Comparison of ENCODE assay signal across 2 cellular contexts in the genomic region with DNA sequence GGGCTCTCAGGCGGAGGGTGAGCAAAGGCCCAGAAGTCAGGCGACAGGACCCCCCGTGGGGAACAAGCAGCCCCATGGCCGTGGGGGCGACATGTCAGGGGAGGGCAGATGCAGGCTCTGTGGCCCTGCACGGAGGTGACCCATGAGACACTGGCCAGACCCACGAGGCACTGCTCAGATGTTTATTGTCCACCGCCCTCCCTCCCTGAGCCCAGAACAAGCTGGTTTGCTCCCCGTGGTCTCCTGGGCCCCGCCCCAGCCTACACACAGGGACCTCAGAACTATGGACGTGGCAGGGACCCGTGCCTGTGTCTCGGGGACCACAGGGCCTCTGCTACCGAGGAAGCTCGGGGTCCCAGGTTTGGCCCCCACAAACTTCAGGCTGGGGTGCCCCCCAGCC.
TF ChIP-seq lines count a peak whose summit lies in the region.

No MANE protein-coding gene starts in this region.

TF ChIP-seq in HepG2, 621 proteins besides CTCF, POLR2A, EP300 and RAD21:
- TF ChIP-seq POGZ (CRISPR knock-in tag; IDR thresholded peaks at IDR 0.05) (no peak), ZFP36L1 (CRISPR knock-in tag; IDR thresholded peaks at IDR 0.05) (no peak), TRIM24 (CRISPR knock-in tag; IDR thresholded peaks at IDR 0.05) (no peak), KLF6 (CRISPR knock-in tag; IDR thresholded peaks at IDR 0.05) (no peak), PCBP1 (IDR thresholded peaks at IDR 0.05; ENCODE audit: borderline replicate concordance, low read depth, low read length) (0 out of 2 replicates have a peak, but pooled peaks have one; percentile 21), SNAPC5 (CRISPR knock-in tag; IDR thresholded peaks at IDR 0.05; ENCODE audit: borderline replicate concordance) (no peak), SMAD9 (CRISPR knock-in tag; IDR thresholded peaks at IDR 0.05) (no peak), KAT8 (CRISPR knock-in tag; IDR thresholded peaks at IDR 0.05) (no peak), DR1 (CRISPR knock-in tag; IDR thresholded peaks at IDR 0.05) (no peak), ZBTB34 (CRISPR knock-in tag; IDR thresholded peaks at IDR 0.05) (no peak), HNRNPH1 (optimal IDR thresholded peaks at IDR 0.05; ENCODE audit: low read depth, low read length) (no peak), ZNF343 (CRISPR knock-in tag; IDR thresholded peaks at IDR 0.05) (0 out of 2 replicates have a peak, but pooled peaks have one; percentile 52), ELF3 (CRISPR knock-in tag; IDR thresholded peaks at IDR 0.05) (no peak), ZKSCAN5 (CRISPR knock-in tag; IDR thresholded peaks at IDR 0.05) (peak; percentile 6; the same call in 1 of the 2 replicates), NCOA1 (CRISPR knock-in tag; IDR thresholded peaks at IDR 0.05) (no peak), GRHL1 (CRISPR knock-in tag; conservative IDR thresholded peaks at IDR 0.05) (no peak)
- TF ChIP-seq, protein P1, sequence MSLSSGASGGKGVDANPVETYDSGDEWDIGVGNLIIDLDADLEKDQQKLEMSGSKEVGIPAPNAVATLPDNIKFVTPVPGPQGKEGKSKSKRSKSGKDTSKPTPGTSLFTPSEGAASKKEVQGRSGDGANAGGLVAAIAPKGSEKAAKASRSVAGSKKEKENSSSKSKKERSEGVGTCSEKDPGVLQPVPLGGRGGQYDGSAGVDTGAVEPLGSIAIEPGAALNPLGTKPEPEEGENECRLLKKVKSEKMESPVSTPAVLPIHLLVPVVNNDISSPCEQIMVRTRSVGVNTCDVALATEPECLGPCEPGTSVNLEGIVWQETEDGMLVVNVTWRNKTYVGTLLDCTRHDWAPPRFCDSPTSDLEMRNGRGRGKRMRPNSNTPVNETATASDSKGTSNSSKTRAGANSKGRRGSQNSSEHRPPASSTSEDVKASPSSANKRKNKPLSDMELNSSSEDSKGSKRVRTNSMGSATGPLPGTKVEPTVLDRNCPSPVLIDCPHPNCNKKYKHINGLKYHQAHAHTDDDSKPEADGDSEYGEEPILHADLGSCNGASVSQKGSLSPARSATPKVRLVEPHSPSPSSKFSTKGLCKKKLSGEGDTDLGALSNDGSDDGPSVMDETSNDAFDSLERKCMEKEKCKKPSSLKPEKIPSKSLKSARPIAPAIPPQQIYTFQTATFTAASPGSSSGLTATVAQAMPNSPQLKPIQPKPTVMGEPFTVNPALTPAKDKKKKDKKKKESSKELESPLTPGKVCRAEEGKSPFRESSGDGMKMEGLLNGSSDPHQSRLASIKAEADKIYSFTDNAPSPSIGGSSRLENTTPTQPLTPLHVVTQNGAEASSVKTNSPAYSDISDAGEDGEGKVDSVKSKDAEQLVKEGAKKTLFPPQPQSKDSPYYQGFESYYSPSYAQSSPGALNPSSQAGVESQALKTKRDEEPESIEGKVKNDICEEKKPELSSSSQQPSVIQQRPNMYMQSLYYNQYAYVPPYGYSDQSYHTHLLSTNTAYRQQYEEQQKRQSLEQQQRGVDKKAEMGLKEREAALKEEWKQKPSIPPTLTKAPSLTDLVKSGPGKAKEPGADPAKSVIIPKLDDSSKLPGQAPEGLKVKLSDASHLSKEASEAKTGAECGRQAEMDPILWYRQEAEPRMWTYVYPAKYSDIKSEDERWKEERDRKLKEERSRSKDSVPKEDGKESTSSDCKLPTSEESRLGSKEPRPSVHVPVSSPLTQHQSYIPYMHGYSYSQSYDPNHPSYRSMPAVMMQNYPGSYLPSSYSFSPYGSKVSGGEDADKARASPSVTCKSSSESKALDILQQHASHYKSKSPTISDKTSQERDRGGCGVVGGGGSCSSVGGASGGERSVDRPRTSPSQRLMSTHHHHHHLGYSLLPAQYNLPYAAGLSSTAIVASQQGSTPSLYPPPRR (CRISPR knock-in tag; IDR thresholded peaks at IDR 0.05; ENCODE audit: borderline replicate concordance) = no peak

TF ChIP-seq in liver, 16 proteins besides CTCF, POLR2A, EP300 and RAD21:
- TF ChIP-seq JUND (IDR thresholded peaks at IDR 0.05) (no peak), ZBTB33 (IDR thresholded peaks at IDR 0.05) (no peak), RXRA (IDR thresholded peaks at IDR 0.05) (no peak), GABPA (IDR thresholded peaks at IDR 0.05 in 1 of 2, conservative IDR thresholded peaks at IDR 0.05 in 1 of 2) (no peak), TAF1 (conservative IDR thresholded peaks at IDR 0.05) (no peak), HNF4A (conservative IDR thresholded peaks at IDR 0.05) (no peak), SP1 (IDR thresholded peaks at IDR 0.05) (no peak), FOXA1 (IDR thresholded peaks at IDR 0.05) (no peak), FOXA2 (IDR thresholded peaks at IDR 0.05) (no peak), NR2F2 (IDR thresholded peaks at IDR 0.05) (no peak), EGR1 (IDR thresholded peaks at IDR 0.05; ENCODE audit: low read depth in 2 of 2) (no peak), MAX (IDR thresholded peaks at IDR 0.05) (no peak)
- TF ChIP-seq, protein P2, sequence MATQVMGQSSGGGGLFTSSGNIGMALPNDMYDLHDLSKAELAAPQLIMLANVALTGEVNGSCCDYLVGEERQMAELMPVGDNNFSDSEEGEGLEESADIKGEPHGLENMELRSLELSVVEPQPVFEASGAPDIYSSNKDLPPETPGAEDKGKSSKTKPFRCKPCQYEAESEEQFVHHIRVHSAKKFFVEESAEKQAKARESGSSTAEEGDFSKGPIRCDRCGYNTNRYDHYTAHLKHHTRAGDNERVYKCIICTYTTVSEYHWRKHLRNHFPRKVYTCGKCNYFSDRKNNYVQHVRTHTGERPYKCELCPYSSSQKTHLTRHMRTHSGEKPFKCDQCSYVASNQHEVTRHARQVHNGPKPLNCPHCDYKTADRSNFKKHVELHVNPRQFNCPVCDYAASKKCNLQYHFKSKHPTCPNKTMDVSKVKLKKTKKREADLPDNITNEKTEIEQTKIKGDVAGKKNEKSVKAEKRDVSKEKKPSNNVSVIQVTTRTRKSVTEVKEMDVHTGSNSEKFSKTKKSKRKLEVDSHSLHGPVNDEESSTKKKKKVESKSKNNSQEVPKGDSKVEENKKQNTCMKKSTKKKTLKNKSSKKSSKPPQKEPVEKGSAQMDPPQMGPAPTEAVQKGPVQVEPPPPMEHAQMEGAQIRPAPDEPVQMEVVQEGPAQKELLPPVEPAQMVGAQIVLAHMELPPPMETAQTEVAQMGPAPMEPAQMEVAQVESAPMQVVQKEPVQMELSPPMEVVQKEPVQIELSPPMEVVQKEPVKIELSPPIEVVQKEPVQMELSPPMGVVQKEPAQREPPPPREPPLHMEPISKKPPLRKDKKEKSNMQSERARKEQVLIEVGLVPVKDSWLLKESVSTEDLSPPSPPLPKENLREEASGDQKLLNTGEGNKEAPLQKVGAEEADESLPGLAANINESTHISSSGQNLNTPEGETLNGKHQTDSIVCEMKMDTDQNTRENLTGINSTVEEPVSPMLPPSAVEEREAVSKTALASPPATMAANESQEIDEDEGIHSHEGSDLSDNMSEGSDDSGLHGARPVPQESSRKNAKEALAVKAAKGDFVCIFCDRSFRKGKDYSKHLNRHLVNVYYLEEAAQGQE (IDR thresholded peaks at IDR 0.05) = no peak
TF ChIP-seq in liver: peak in this region for 0.
